ENCODE assay signal across 5 cellular contexts in the genomic region with DNA sequence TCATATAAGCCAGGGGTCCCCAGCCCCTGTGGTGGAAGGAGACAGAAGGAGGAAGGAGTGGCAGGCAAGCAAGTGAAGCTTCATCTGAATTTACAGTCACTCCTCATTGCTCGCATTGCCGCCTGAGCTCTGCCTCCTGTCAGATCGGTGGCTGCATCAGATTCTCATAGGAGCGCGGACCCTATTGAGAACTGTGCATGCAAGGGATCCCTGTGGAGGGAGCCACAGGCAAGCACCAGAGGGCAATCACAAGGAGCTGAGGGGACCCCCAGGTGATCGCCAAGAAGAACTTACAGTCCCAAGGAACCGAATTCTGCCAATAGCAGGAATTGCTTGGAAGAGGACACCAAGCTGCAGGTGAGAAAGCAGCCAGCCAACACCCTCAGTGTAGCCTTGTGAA.
"Had no signal": no experiment of that assay in that cellular context is flagged by ENCODE, and none has a peak within 500 bp of the region (broad histone marks: within the 10 kb centered on the region; RNA-seq: fewer than 3 reads in every experiment).

No MANE protein-coding gene starts in this region.

- H3K4me3 Mint-ChIP-seq: GM23338, H9, IgD-negative memory B cell had no signal

- DNase-seq: H9, HCEC 1CT, KG1 had no signal

- ATAC-seq: GM23338 had no signal

- H3K36me3 Mint-ChIP-seq: IgD-negative memory B cell had no signal

- H3K27ac Mint-ChIP-seq: GM23338, H9, IgD-negative memory B cell had no signal

- H3K4me3 ChIP-seq: GM23338 had no signal

- H3K9me3 Mint-ChIP-seq: GM23338, H9 had no signal
